20 cellular contexts compared by ENCODE assay signal in genomic region chr19:35724560-35724959, GRCh38. TPM values are rescaled to one million over a fixed set of nuclear protein-coding genes. Genes with fewer than 3 reads are reported as not detected.
DNase-seq lines count a peak whose midpoint lies in the region; ATAC-seq, FAIRE-seq and TF ChIP-seq lines count a peak whose summit lies in the region.
"Had no signal": no experiment of that assay in that cellular context is flagged by ENCODE, and none has a peak within 500 bp of the region (broad histone marks: within the 10 kb centered on the region; RNA-seq: fewer than 3 reads in every experiment).

No MANE protein-coding gene starts in this region.

- H3K36me3 ChIP-seq in IMR-90 (ENCODE audit: control insufficient read depth, insufficient read depth, low read length) (peaks cover 84% of the 10 kb centered on the region), right lobe of liver (peaks cover 11 to 83% (median 55%) of the 10 kb centered on the region in 4 donors)

- no peak overlapping the region for H2BK120ac ChIP-seq in IMR-90 (ENCODE audit: low read depth, low read length)

- H3K9me1 ChIP-seq in IMR-90 (ENCODE audit: insufficient read depth, low read length) = no peaks in the 10 kb centered on the region

- no peak for TF ChIP-seq RAD21 in IMR-90 (IDR thresholded peaks at IDR 0.05; ENCODE audit: low read length)

- no peak for ATAC-seq in IMR-90 (ENCODE audit: low read depth)
- ATAC-seq in right lobe of liver = no peak

- no peak overlapping the region for H3K18ac ChIP-seq in IMR-90 (ENCODE audit: low read depth, low read length)

- H2AFZ ChIP-seq in IMR-90 (replicated peaks; ENCODE audit: low read length, poor library complexity) = no peak overlapping the region

- TF ChIP-seq CTCF in IMR-90 (conservative IDR thresholded peaks at IDR 0.05; ENCODE audit: low read depth, low read length) = no peak
- no peak for TF ChIP-seq CTCF in right lobe of liver (IDR thresholded peaks at IDR 0.05)

- H3K56ac ChIP-seq in IMR-90 (ENCODE audit: extremely low read depth, insufficient read depth, low read length) = no peak overlapping the region

- BruUV-seq in IMR-90 (replicated peaks; lab: Mats Ljungman, UMichigan) = no TSS peak

- DNase-seq in GM12891 (ENCODE audit: insufficient read length, low spot score) (no peak), IMR-90 (no peak), right lobe of liver (peak in 2 of 3 donors; percentile 19 to 40), kidney tubule cell (ENCODE audit: low spot score) (no peak), cerebellar nuclear complex (lab: John Stamatoyannopoulos, UW) (no peak)
- DNase-seq: CD4-positive, CD25-positive, alpha-beta regulatory T cell; EL; GF-D8; KBM-7; MM.1S; NCI-H1048; NCI-H1417 treated with DMSO at 0.1 percent for 48 hours; NCI-H187; NCI-H446; NCI-H526; OCI-M1; Right ventricle myocardium superior had no signal

- no peak for FAIRE-seq in GM12891 (lab: Jason Lieb, UNC)
- FAIRE-seq: H54 had no signal

- H3K27me3 ChIP-seq in IMR-90 (ENCODE audit: control insufficient read depth, insufficient read depth, low read length) = no peaks in the 10 kb centered on the region
- no peaks in the 10 kb centered on the region for H3K27me3 ChIP-seq in right lobe of liver

- H3K14ac ChIP-seq in IMR-90 (replicated peaks; ENCODE audit: low read depth, low read length) = no peak overlapping the region

- H3K27ac ChIP-seq in IMR-90 (ENCODE audit: insufficient read depth, low read length) (no peak overlapping the region), right lobe of liver (no peak overlapping the region)

- POLR2A ChIA-PET in IMR-90 (lab: Charles Lee; ENCODE audit: unreplicated experiment) = no interaction called here

- H3K9ac ChIP-seq in IMR-90 (ENCODE audit: low read depth, low read length) = no peak overlapping the region

- H4K8ac ChIP-seq in IMR-90 (ENCODE audit: low read depth in 2 of 2, low read length in 2 of 2) = no peak overlapping the region

- no CpG with 5 or more reads among the region's 12 CpGs for WGBS in IMR-90 (ENCODE audit: extremely low coverage in 2 of 2, insufficient read length in 1 of 2), 2 experiments
- 80% methylated on average over 1 of the region's 12 CpGs for WGBS in right lobe of liver (ENCODE audit: insufficient coverage, low coverage, low lambda C conversion rate, missing lambda C conversion rate)

- no peak overlapping the region for H2AK5ac ChIP-seq in IMR-90 (ENCODE audit: low read depth, low read length)

- peaks cover 12 to 35% of the 10 kb centered on the region in 2 experiments; a peak in 3 of 4 replicates for H3K79me1 ChIP-seq in IMR-90 (ENCODE audit: low read depth in 1 of 2, low read length in 2 of 2)

- H3K4me3 ChIP-seq in IMR-90 (ENCODE audit: insufficient read depth, low read depth, low read length) (no peak overlapping the region), right lobe of liver (no peak overlapping the region)

- H2BK20ac ChIP-seq in IMR-90 (ENCODE audit: low read depth, low read length) = no peak overlapping the region

- in situ Hi-C loops in IMR-90 (cut with MboI; ENCODE audit: low sequenced_read_pairs) = no loop called here

- H4K5ac ChIP-seq in IMR-90 (ENCODE audit: low read depth, low read length) = no peak overlapping the region

- dilution Hi-C loops in IMR-90 (cut with HindIII; ENCODE audit: low sequenced_read_pairs, unreplicated experiment) = no loop called here

- H2AK9ac ChIP-seq in IMR-90 (replicated peaks; ENCODE audit: low read depth, low read length, poor library complexity) = peak overlapping the region; percentile 65

- H3K4me2 ChIP-seq in IMR-90 (ENCODE audit: low read depth, low read length) = no peak overlapping the region

- intact Hi-C loops in IMR-90 (cut with micrococcal nuclease) = no loop called here
- intact Hi-C loops in right lobe of liver (cut with DNase I) = no loop called here

- no peaks in the 10 kb centered on the region; the same call in 1 of the 2 replicates for H3K4me1 ChIP-seq in IMR-90 (ENCODE audit: control insufficient read depth, insufficient read depth, low read length)
- H3K4me1 ChIP-seq in right lobe of liver = peaks cover 0 to 5% (median 0%) of the 10 kb centered on the region in 4 donors

- no peak overlapping the region for H2BK15ac ChIP-seq in IMR-90 (ENCODE audit: low read depth, low read length)

- H4K91ac ChIP-seq in IMR-90 (ENCODE audit: insufficient read depth, low read depth, low read length) = no peak overlapping the region

- TF ChIP-seq POLR2A in GM12891 (IDR thresholded peaks at IDR 0.05; ENCODE audit: low read depth, low read length) (0 out of 2 replicates have a peak, but pooled peaks have one; percentile 10), IMR-90 (IDR thresholded peaks at IDR 0.05; ENCODE audit: low read depth, low read length) (no peak), right lobe of liver (IDR thresholded peaks at IDR 0.05) (no peak)

- H3K4ac ChIP-seq in IMR-90 (ENCODE audit: low read depth, low read length) = no peak overlapping the region

- no peak overlapping the region for H3K23ac ChIP-seq in IMR-90 (ENCODE audit: low read depth, low read length)

- no peaks in the 10 kb centered on the region for H3K9me3 ChIP-seq in IMR-90 (ENCODE audit: control insufficient read depth, insufficient read depth, low read length)
- no peaks in the 10 kb centered on the region for H3K9me3 ChIP-seq in right lobe of liver

- no peak overlapping the region for H2BK5ac ChIP-seq in IMR-90 (ENCODE audit: low read depth, low read length, poor library complexity, severe bottlenecking)

- peaks cover 17% of the 10 kb centered on the region for H4K20me1 ChIP-seq in IMR-90 (ENCODE audit: insufficient read depth, low read length)

- CTCF ChIA-PET in IMR-90 (lab: Yijun Ruan, JAX) = no interaction called here

TF ChIP-seq in GM12891, 5 proteins besides CTCF, POLR2A, EP300 and RAD21:
- TF ChIP-seq TAF1 (IDR thresholded peaks at IDR 0.05; ENCODE audit: low read depth, low read length) (no peak), PAX5 (IDR thresholded peaks at IDR 0.05; ENCODE audit: insufficient read depth, low read length, severe bottlenecking) (no peak), POU2F2 (IDR thresholded peaks at IDR 0.05; ENCODE audit: low read depth, low read length) (no peak), POLR2AphosphoS5 (IDR thresholded peaks at IDR 0.05; ENCODE audit: low read depth, low read length) (no peak)

TF ChIP-seq in IMR-90, 13 proteins besides CTCF, POLR2A, EP300 and RAD21 (continues in another document):
- TF ChIP-seq CEBPB (IDR thresholded peaks at IDR 0.05; ENCODE audit: low read depth, low read length) (no peak), RFX5 (IDR thresholded peaks at IDR 0.05; ENCODE audit: low read depth, low read length) (no peak), BHLHE40 (IDR thresholded peaks at IDR 0.05; ENCODE audit: low read depth, low read length) (no peak), MAFK (IDR thresholded peaks at IDR 0.05; ENCODE audit: low read depth, low read length) (no peak), ELK1 (IDR thresholded peaks at IDR 0.05; ENCODE audit: borderline replicate concordance, low read depth, low read length) (no peak), SMC3 (IDR thresholded peaks at IDR 0.05; ENCODE audit: low read depth, low read length) (no peak), MXI1 (IDR thresholded peaks at IDR 0.05; ENCODE audit: borderline replicate concordance, low read depth, low read length) (no peak), CHD1 (IDR thresholded peaks at IDR 0.05; ENCODE audit: low read depth, low read length) (no peak)

RNA-seq across cellular contexts. Expression of gene KMT2B, which starts 6.8 kb away (rescaled TPM):
- polyA plus RNA-seq in GM12891 (2012; ENCODE audit: low read depth, missing spikeins) = 23.7 TPM
- total RNA-seq in IMR-90 (2012; rRNA removed) (1.9 and 3.0 TPM in 2 replicates), right lobe of liver (10 to 100 TPM; 10.5 to 23.1 (median 15.0) TPM)
- 27.5 and 30.7 TPM in 2 replicates for polyA plus RNA-seq in IMR-90 (2012; rRNA removed)
- 20.2 and 28.0 TPM in 2 replicates for polyA plus RNA-seq in IMR-90 (2012; cell fraction: cytosol; rRNA removed)
- polyA plus RNA-seq in IMR-90 (2012; cell fraction: nucleus; rRNA removed; ENCODE audit: low replicate concordance) = 163 and 263 TPM in 2 replicates

RNA-seq across cellular contexts. Expression of gene IGFLR1, which starts 17.7 kb away (rescaled TPM):
- 39.6 TPM for polyA plus RNA-seq in GM12891 (2012; ENCODE audit: low read depth, missing spikeins)
- total RNA-seq in IMR-90 (2012; rRNA removed) (0.72 and 2.8 TPM in 2 replicates), right lobe of liver (10 to 100 TPM; 16.3 to 58.9 (median 29.3) TPM)
- 2.7 and 3.8 TPM in 2 replicates for polyA plus RNA-seq in IMR-90 (2012; rRNA removed)
- 3.1 and 4.5 TPM in 2 replicates for polyA plus RNA-seq in IMR-90 (2012; cell fraction: cytosol; rRNA removed)
- polyA plus RNA-seq in IMR-90 (2012; cell fraction: nucleus; rRNA removed; ENCODE audit: low replicate concordance) = 2.2 and 6.4 TPM in 2 replicates

RNA-seq across cellular contexts. Expression of gene ZBTB32, which starts 20.2 kb away (rescaled TPM):
- polyA plus RNA-seq in GM12891 (2012; ENCODE audit: low read depth, missing spikeins) = 31.2 TPM
- not detected in 2 replicates for total RNA-seq in IMR-90 (2012; rRNA removed)
- not detected in 2 replicates for polyA plus RNA-seq in IMR-90 (2012; rRNA removed)
- polyA plus RNA-seq in IMR-90 (2012; cell fraction: cytosol; rRNA removed) = not detected in 2 replicates
- not detected in 2 replicates for polyA plus RNA-seq in IMR-90 (2012; cell fraction: nucleus; rRNA removed; ENCODE audit: low replicate concordance)
- under 1 TPM in 1 of 6 experiments, not detected in 5; 0.15 TPM for total RNA-seq in right lobe of liver
- total RNA-seq: Right ventricle myocardium superior, SK-MEL-5 had no signal
- polyA plus RNA-seq: BJ had no signal

RNA-seq across cellular contexts. Expression of gene U2AF1L4, which starts 20.7 kb away (rescaled TPM):
- polyA plus RNA-seq in GM12891 (2012; ENCODE audit: low read depth, missing spikeins) = 18.8 TPM
- total RNA-seq in IMR-90 (2012; rRNA removed) (6.1 and 8.1 TPM in 2 replicates), right lobe of liver (10 to 100 TPM; 11.3 to 19.9 (median 17.5) TPM)
- polyA plus RNA-seq in IMR-90 (2012; rRNA removed) = 15.0 and 15.6 TPM in 2 replicates
- 10.4 and 13.4 TPM in 2 replicates for polyA plus RNA-seq in IMR-90 (2012; cell fraction: cytosol; rRNA removed)
- polyA plus RNA-seq in IMR-90 (2012; cell fraction: nucleus; rRNA removed; ENCODE audit: low replicate concordance) = 55.1 and 76.6 TPM in 2 replicates

RNA-seq across cellular contexts. Expression of gene PSENEN, which starts 20.9 kb away (rescaled TPM):
- polyA plus RNA-seq in GM12891 (2012; ENCODE audit: low read depth, missing spikeins) = 31.0 TPM
- total RNA-seq in IMR-90 (2012; rRNA removed) (8.6 and 9.0 TPM in 2 replicates), right lobe of liver (10 to 100 TPM; 24.2 to 42.9 (median 35.8) TPM)
- polyA plus RNA-seq in IMR-90 (2012; rRNA removed) = 47.0 and 59.1 TPM in 2 replicates
- polyA plus RNA-seq in IMR-90 (2012; cell fraction: cytosol; rRNA removed) = 37.3 and 47.2 TPM in 2 replicates
- 8.1 and 11.5 TPM in 2 replicates for polyA plus RNA-seq in IMR-90 (2012; cell fraction: nucleus; rRNA removed; ENCODE audit: low replicate concordance)

Comparison
In these comparisons a context has a peak if more than half of its experiments do, and no peak if none do; other contexts are left out.
1. DNase-seq: peak in right lobe of liver (2 of 3); none in GM12891 (single experiment), IMR-90 (single experiment), kidney tubule cell (single experiment) and cerebellar nuclear complex (0 of 2).